Comparison of ENCODE assay signal across 33 cellular contexts in the genomic region with DNA sequence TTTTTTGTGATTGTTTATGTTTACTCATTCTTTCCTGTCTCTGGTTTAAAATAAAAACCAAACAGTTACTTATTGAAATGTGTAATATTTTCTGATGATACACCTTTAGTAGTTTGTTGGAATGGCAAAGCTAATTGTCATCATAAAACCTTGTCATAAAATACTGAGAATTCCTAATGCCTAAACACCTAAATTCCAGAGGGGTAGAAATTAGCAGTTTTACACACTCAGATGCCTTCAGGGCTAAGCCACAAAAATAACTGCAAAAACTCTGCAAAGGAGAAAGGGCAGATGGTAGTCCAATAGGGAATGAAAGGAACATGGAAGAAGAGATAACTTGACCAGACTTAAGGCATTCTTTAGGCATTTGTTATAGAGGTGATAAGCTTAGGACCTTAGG. TPM values are rescaled to one million over a fixed set of nuclear protein-coding genes. Genes with fewer than 3 reads are reported as not detected.
"Had no signal": no experiment of that assay in that cellular context is flagged by ENCODE, and none has a peak within 500 bp of the region (broad histone marks: within the 10 kb centered on the region; RNA-seq: fewer than 3 reads in every experiment).

No MANE protein-coding gene starts in this region.

- H3K9ac ChIP-seq: neural progenitor cell, parathyroid adenoma had no signal

- H3K4me2 ChIP-seq: hepatocyte, neural progenitor cell had no signal

- H3K27ac Mint-ChIP-seq: mesothelial cell of epicardium; natural killer cell; nephron progenitor cell; neural progenitor cell; stimulated activated effector memory CD8-positive, alpha-beta T cell treated with anti-CD3 and anti-CD28 coated beads, Interleukin-12 subunit alpha, Interleukin-12 subunit beta, amount 100 ng/mL, for 72 hours; stimulated activated naive CD8-positive, alpha-beta T cell treated with anti-CD3 and anti-CD28 coated beads, Interleukin-15, Interleukin-2, amounts not matched to agents 100 ng/mL and 50 ng/mL, for 24 hours had no signal

- H3K4me3 Mint-ChIP-seq: mesothelial cell of epicardium; naive B cell; natural killer cell; nephron progenitor cell; neural progenitor cell; stimulated activated effector memory CD8-positive, alpha-beta T cell treated with anti-CD3 and anti-CD28 coated beads, Interleukin-12 subunit alpha, Interleukin-12 subunit beta, amount 100 ng/mL, for 72 hours; stimulated activated naive CD8-positive, alpha-beta T cell treated with anti-CD3 and anti-CD28 coated beads, Interleukin-15, Interleukin-2, amounts not matched to agents 100 ng/mL and 50 ng/mL, for 24 hours had no signal

- H3K36me3 Mint-ChIP-seq: mesothelial cell of epicardium; naive B cell; natural killer cell; neural progenitor cell; stimulated activated effector memory CD8-positive, alpha-beta T cell treated with anti-CD3 and anti-CD28 coated beads, Interleukin-12 subunit alpha, Interleukin-12 subunit beta, amount 100 ng/mL, for 72 hours had no signal

- H3K4me1 Mint-ChIP-seq: naive B cell; natural killer cell; nephron progenitor cell; neural progenitor cell; stimulated activated effector memory CD8-positive, alpha-beta T cell treated with anti-CD3 and anti-CD28 coated beads, Interleukin-12 subunit alpha, Interleukin-12 subunit beta, amount 100 ng/mL, for 72 hours had no signal

- H3K9me3 ChIP-seq: left lung, lower lobe of right lung, neutrophil, psoas muscle, right atrium auricular region, right lobe of liver, suprapubic skin, thoracic aorta, tibial artery, upper lobe of left lung, vagina had no signal

- DNase-seq: islet precursor cell; kidney glomerular epithelial cell; left lung; lower lobe of right lung; mesendoderm; naive B cell; natural killer cell; nephron progenitor cell; occipital lobe; psoas muscle; right lobe of liver; stimulated activated CD4-positive, alpha-beta T cell treated with anti-CD3 and anti-CD28 coated beads, Interleukin-12 subunit alpha, Interleukin-12 subunit beta, amount 100 ng/mL, for 4 hours; stimulated activated CD4-positive, alpha-beta T cell treated with anti-CD3 and anti-CD28 coated beads, Interleukin-15, amount 100 ng/mL, for 24 hours; stimulated activated CD4-positive, alpha-beta T cell treated with anti-CD3 and anti-CD28 coated beads, Interleukin-2, amount 100 ng/mL, for 24 hours; stimulated activated CD4-positive, alpha-beta T cell treated with anti-CD3 and anti-CD28 coated beads, Interleukin-4, amount 100 ng/mL, for 1 hour; stimulated activated naive CD4-positive, alpha-beta T cell; tibial artery; upper lobe of left lung had no signal

- H3K9me3 Mint-ChIP-seq: mesothelial cell of epicardium, natural killer cell, nephron progenitor cell, neural progenitor cell had no signal

- H3K27ac ChIP-seq: left lung, lower lobe of right lung, neural progenitor cell, neutrophil, parathyroid adenoma, psoas muscle, right atrium auricular region, right lobe of liver, suprapubic skin, thoracic aorta, tibial artery, upper lobe of left lung, vagina had no signal

- H3K36me3 ChIP-seq: left lung, lower lobe of right lung, neural progenitor cell, neutrophil, right atrium auricular region, right lobe of liver, suprapubic skin, thoracic aorta, tibial artery, upper lobe of left lung, vagina had no signal

- H3K4me1 ChIP-seq: left lung, lower lobe of right lung, parathyroid adenoma, psoas muscle, right atrium auricular region, right lobe of liver, tibial artery, upper lobe of left lung, vagina had no signal

- H3K27me3 Mint-ChIP-seq: naive B cell; stimulated activated naive CD8-positive, alpha-beta T cell treated with anti-CD3 and anti-CD28 coated beads, Interleukin-15, Interleukin-2, amounts not matched to agents 100 ng/mL and 50 ng/mL, for 24 hours had no signal

- H2AFZ ChIP-seq: hepatocyte, neural progenitor cell, parathyroid adenoma had no signal

- H3K79me2 ChIP-seq: parathyroid adenoma had no signal

- H3K27me3 ChIP-seq: hepatocyte, left lung, neural progenitor cell, neutrophil, right atrium auricular region, right lobe of liver, suprapubic skin, tibial artery, upper lobe of left lung, vagina had no signal

- H3K4me3 ChIP-seq: hepatocyte, left lung, lower lobe of right lung, neural progenitor cell, psoas muscle, right atrium auricular region, right lobe of liver, suprapubic skin, thoracic aorta, tibial artery, upper lobe of left lung, vagina had no signal

- ATAC-seq: left lung; lower lobe of right lung; natural killer cell; psoas muscle; right lobe of liver; stimulated activated effector memory CD8-positive, alpha-beta T cell treated with anti-CD3 and anti-CD28 coated beads, Interleukin-12 subunit alpha, Interleukin-12 subunit beta, amount 100 ng/mL, for 72 hours had no signal

RNA-seq across cellular contexts. Expression of a gene that starts 30.3 kb away (rescaled TPM):
- total RNA-seq: mononuclear cell, natural killer cell, posterior vena cava, skeletal muscle tissue, subcutaneous adipose tissue, thoracic aorta had no signal
